Comparison of ENCODE assay signal across 19 cellular contexts in the genomic region with DNA sequence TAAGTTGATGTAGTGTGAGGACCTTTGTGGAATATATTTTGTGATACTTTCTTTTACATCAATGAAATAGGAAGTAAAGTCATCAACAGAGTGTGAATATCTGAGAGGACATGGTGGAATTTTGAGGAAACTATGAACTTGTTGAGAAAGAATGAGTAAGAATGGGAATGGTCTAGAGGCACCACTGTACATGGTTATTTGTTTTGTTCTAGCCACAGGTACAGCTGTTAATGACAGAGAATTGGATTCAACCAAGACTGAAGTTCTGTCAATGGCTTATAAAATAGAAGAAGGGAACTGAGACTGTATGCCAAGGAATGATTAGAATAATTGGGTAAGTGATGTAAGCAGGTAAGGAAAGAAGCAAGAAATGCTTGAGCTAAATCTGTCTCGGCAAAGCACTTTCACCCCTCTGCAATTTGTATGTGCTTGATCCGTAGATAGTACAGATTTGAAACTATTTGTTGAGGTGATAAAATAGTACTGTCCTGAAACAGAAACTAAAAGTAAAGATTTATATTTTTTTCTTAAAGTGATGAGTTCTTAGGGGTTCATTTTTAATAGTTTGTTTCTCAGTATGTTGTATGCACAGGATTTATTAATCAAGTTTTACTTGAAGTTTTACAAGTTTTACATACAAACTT.
DNase-seq lines count a peak whose midpoint lies in the region; ATAC-seq, FAIRE-seq and TF ChIP-seq lines count a peak whose summit lies in the region.
"Had no signal": no experiment of that assay in that cellular context is flagged by ENCODE, and none has a peak within 500 bp of the region (broad histone marks: within the 10 kb centered on the region; RNA-seq: fewer than 3 reads in every experiment).

No MANE protein-coding gene starts in this region.

- H3K4me2 ChIP-seq in MM.1S (ENCODE audit: low read depth, low read length) = peak overlapping the region; percentile 24
- H3K4me2 ChIP-seq: BLaER1 had no signal

- H3K9me3 ChIP-seq in MM.1S (replicated peaks; ENCODE audit: insufficient read depth, low read length) = no peaks in the 10 kb centered on the region
- H3K9me3 ChIP-seq: BLaER1 had no signal

- H3K9me2 ChIP-seq in MM.1S (replicated peaks; ENCODE audit: insufficient read depth, low read length) = no peaks in the 10 kb centered on the region

- H3K79me2 ChIP-seq in MM.1S (ENCODE audit: low read length) = no peaks in the 10 kb centered on the region

- H3K27ac ChIP-seq in MM.1S (ENCODE audit: low read length) = no peak overlapping the region
- H3K27ac ChIP-seq: BLaER1, GM23248 had no signal

- peaks cover 11% of the 10 kb centered on the region for H3K4me1 ChIP-seq in MM.1S (ENCODE audit: low read length)
- H3K4me1 ChIP-seq: BLaER1 had no signal

- H3K9ac ChIP-seq in MM.1S (ENCODE audit: low read length) = no peak overlapping the region
- H3K9ac ChIP-seq: BLaER1, GM23248 had no signal

- no peak for TF ChIP-seq POLR2A in H54 (IDR thresholded peaks at IDR 0.05; ENCODE audit: low read depth, low read length)

- no peak for TF ChIP-seq CTCF in MM.1S (IDR thresholded peaks at IDR 0.05; ENCODE audit: low read length)

- ATAC-seq in GM18868 (IDR thresholded peaks at IDR 0.05; ENCODE audit: unreplicated experiment) (peak; percentile 67), Right ventricle myocardium inferior (no peak), HG02642 (IDR thresholded peaks at IDR 0.05; ENCODE audit: poor library complexity, unreplicated experiment) (no peak)
- ATAC-seq in stimulated activated naive CD8-positive, alpha-beta T cell treated with anti-CD3 and anti-CD28 coated beads, Interleukin-15, amount 100 ng/mL, for 72 hours = no peak

- intact Hi-C loops in Right ventricle myocardium inferior (cut with DNase I) = no loop called here

- no peaks in the 10 kb centered on the region for H3K4me1 Mint-ChIP-seq in stimulated activated naive CD8-positive, alpha-beta T cell treated with anti-CD3 and anti-CD28 coated beads, Interleukin-15, amount 100 ng/mL, for 72 hours
- H3K4me1 Mint-ChIP-seq: CD14-positive monocyte had no signal

- H3K27me3 Mint-ChIP-seq in stimulated activated naive CD8-positive, alpha-beta T cell treated with anti-CD3 and anti-CD28 coated beads, Interleukin-15, amount 100 ng/mL, for 72 hours = no peaks in the 10 kb centered on the region
- H3K27me3 Mint-ChIP-seq: CD4-positive, alpha-beta memory T cell had no signal

- no peaks in the 10 kb centered on the region for H3K9me3 Mint-ChIP-seq in stimulated activated naive CD8-positive, alpha-beta T cell treated with anti-CD3 and anti-CD28 coated beads, Interleukin-15, amount 100 ng/mL, for 72 hours

- no peak overlapping the region for H3K27ac Mint-ChIP-seq in stimulated activated naive CD8-positive, alpha-beta T cell treated with anti-CD3 and anti-CD28 coated beads, Interleukin-15, amount 100 ng/mL, for 72 hours
- H3K27ac Mint-ChIP-seq: CD14-positive monocyte; CD4-positive, alpha-beta memory T cell had no signal

- no peak for DNase-seq in H54 (ENCODE audit: insufficient read length, low spot score)
- DNase-seq in MM.1S = peak; percentile 60
- DNase-seq in stimulated activated naive CD8-positive, alpha-beta T cell treated with anti-CD3 and anti-CD28 coated beads, Interleukin-15, amount 100 ng/mL, for 72 hours = no peak
- DNase-seq in Right ventricle myocardium inferior (ENCODE audit: missing footprints) = no peak
- DNase-seq: CD4-positive, alpha-beta memory T cell; DMS153; DMS79; GDM1; GM23248; HCEC 1CT had no signal

- no peak overlapping the region for H2AFZ ChIP-seq in MM.1S (ENCODE audit: low read length)
- H2AFZ ChIP-seq: GM23248 had no signal

- no peak overlapping the region for H3K4me3 Mint-ChIP-seq in stimulated activated naive CD8-positive, alpha-beta T cell treated with anti-CD3 and anti-CD28 coated beads, Interleukin-15, amount 100 ng/mL, for 72 hours
- H3K4me3 Mint-ChIP-seq: CD14-positive monocyte; CD4-positive, alpha-beta memory T cell had no signal

- H3K27me3 ChIP-seq in MM.1S (replicated peaks; ENCODE audit: insufficient read depth, low read length) = no peaks in the 10 kb centered on the region
- H3K27me3 ChIP-seq: BLaER1 had no signal

- H3K4me3 ChIP-seq in MM.1S (ENCODE audit: low read length) = no peak overlapping the region
- H3K4me3 ChIP-seq: BLaER1, GM23248 had no signal

- FAIRE-seq in H54 (lab: Jason Lieb, UNC) = peak; percentile 60
- FAIRE-seq in endometrium (lab: Jason Lieb, UNC) = peak; percentile 8
- FAIRE-seq: A204.1, GM12892, GM18507, GM19239 had no signal

- H4K20me1 ChIP-seq in MM.1S (ENCODE audit: insufficient read depth, low read length) = no peaks in the 10 kb centered on the region
- H4K20me1 ChIP-seq: BLaER1 had no signal

- no peaks in the 10 kb centered on the region for H3K36me3 ChIP-seq in MM.1S (replicated peaks; ENCODE audit: insufficient read depth, low read length)
- H3K36me3 ChIP-seq: BLaER1 had no signal

- H3F3A ChIP-seq in MM.1S (ENCODE audit: insufficient read depth, low read length) = no peaks in the 10 kb centered on the region
